20 cellular contexts compared by ENCODE assay signal in the genomic region with DNA sequence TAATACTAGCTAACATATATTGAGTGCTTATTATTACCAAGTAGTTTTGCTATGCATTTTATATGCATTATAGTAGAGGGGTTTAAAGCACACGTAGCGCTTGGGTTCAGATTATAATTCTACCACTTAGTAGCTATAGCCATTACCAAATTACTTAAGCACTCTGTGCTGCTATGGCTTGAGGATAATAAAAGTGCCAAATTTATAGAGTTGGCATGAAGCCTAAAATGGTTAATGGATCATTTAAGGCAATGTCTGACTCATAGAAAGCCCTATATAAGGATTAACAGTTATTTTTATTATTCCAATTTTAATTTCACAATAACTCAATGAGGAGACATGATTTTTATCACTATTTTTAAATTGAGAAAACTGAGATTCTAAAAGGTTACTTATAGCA.
"Had no signal": no experiment of that assay in that cellular context is flagged by ENCODE, and none has a peak within 500 bp of the region (broad histone marks: within the 10 kb centered on the region; RNA-seq: fewer than 3 reads in every experiment).

No MANE protein-coding gene starts in this region.

- H3K27ac Mint-ChIP-seq: activated B cell treated with CpG ODN at 0.5 μM for 24 hours; activated CD4-positive, alpha-beta T cell treated with anti-CD3 and anti-CD28 coated beads, Interleukin-2, amount 10 ng/mL, durations not matched to agents 7 days and 5 days; activated naive CD4-positive, alpha-beta T cell treated with anti-CD3 and anti-CD28 coated beads, Interleukin-2, amount 50 U/mL, for 24 hours; endodermal cell; memory B cell; naive thymus-derived CD4-positive, alpha-beta T cell; neural progenitor cell; progenitor cell of endocrine pancreas; stimulated activated naive CD8-positive, alpha-beta T cell treated with anti-CD3 and anti-CD28 coated beads, Interleukin-15, Interleukin-2, amounts not matched to agents 100 ng/mL and 50 ng/mL, for 24 hours had no signal

- H3K27ac ChIP-seq: ascending aorta, colonic mucosa, epithelial cell of prostate, neural progenitor cell, tibial nerve had no signal

- H3K36me3 Mint-ChIP-seq: activated naive CD4-positive, alpha-beta T cell treated with anti-CD3 and anti-CD28 coated beads, Interleukin-2, amount 50 U/mL, for 24 hours; memory B cell; naive thymus-derived CD4-positive, alpha-beta T cell; neural progenitor cell had no signal

- FAIRE-seq: urothelium cell line had no signal

- H3K4me1 ChIP-seq: ascending aorta, colonic mucosa, neural progenitor cell, tibial nerve had no signal

- H3K4me3 ChIP-seq: ascending aorta, colonic mucosa, mucosa of descending colon, neural progenitor cell, tibial nerve had no signal

- H3K9me3 Mint-ChIP-seq: activated B cell treated with CpG ODN at 0.5 μM for 24 hours; activated CD4-positive, alpha-beta T cell treated with anti-CD3 and anti-CD28 coated beads, Interleukin-2, amount 10 ng/mL, durations not matched to agents 7 days and 5 days; activated naive CD4-positive, alpha-beta T cell treated with anti-CD3 and anti-CD28 coated beads, Interleukin-2, amount 50 U/mL, for 24 hours; activated T-cell treated with anti-CD3 and anti-CD28 coated beads, Interleukin-2, amount 50 U/mL, for 4 hours; central memory CD8-positive, alpha-beta T cell; endodermal cell; memory B cell; neural progenitor cell; stimulated activated naive CD8-positive, alpha-beta T cell treated with anti-CD3 and anti-CD28 coated beads, Interleukin-15, Interleukin-2, amounts not matched to agents 100 ng/mL and 50 ng/mL, for 24 hours had no signal

- H3K4me1 Mint-ChIP-seq: activated B cell treated with CpG ODN at 0.5 μM for 24 hours; activated CD4-positive, alpha-beta T cell treated with anti-CD3 and anti-CD28 coated beads, Interleukin-2, amount 10 ng/mL, durations not matched to agents 7 days and 5 days; activated naive CD4-positive, alpha-beta T cell treated with anti-CD3 and anti-CD28 coated beads, Interleukin-2, amount 50 U/mL, for 24 hours; central memory CD8-positive, alpha-beta T cell; memory B cell; naive thymus-derived CD4-positive, alpha-beta T cell; neural progenitor cell had no signal

- DNase-seq: activated B cell treated with CpG ODN at 0.5 μM for 24 hours; activated CD4-positive, alpha-beta T cell treated with anti-CD3 and anti-CD28 coated beads, Interleukin-2, amount 10 ng/mL, durations not matched to agents 7 days and 5 days; activated CD8-positive, alpha-beta memory T cell treated with anti-CD3 and anti-CD28 coated beads, Interleukin-2, amount 50 U/mL, for 4 hours; activated effector memory CD4-positive, alpha-beta T cell treated with anti-CD3 and anti-CD28 coated beads, Interleukin-2, amount 50 U/mL, for 16 hours; activated T-cell treated with anti-CD3 and anti-CD28 coated beads, Interleukin-2, amount 50 U/mL, for 4 hours; colonic mucosa; endodermal cell; mucosa of descending colon; naive thymus-derived CD4-positive, alpha-beta T cell; right cardiac atrium had no signal

- H3K4me3 Mint-ChIP-seq: activated B cell treated with CpG ODN at 0.5 μM for 24 hours; activated CD4-positive, alpha-beta T cell treated with anti-CD3 and anti-CD28 coated beads, Interleukin-2, amount 10 ng/mL, durations not matched to agents 7 days and 5 days; activated naive CD4-positive, alpha-beta T cell treated with anti-CD3 and anti-CD28 coated beads, Interleukin-2, amount 50 U/mL, for 24 hours; activated T-cell treated with anti-CD3 and anti-CD28 coated beads, Interleukin-2, amount 50 U/mL, for 4 hours; central memory CD8-positive, alpha-beta T cell; endodermal cell; memory B cell; naive thymus-derived CD4-positive, alpha-beta T cell; neural progenitor cell; stimulated activated naive CD8-positive, alpha-beta T cell treated with anti-CD3 and anti-CD28 coated beads, Interleukin-15, Interleukin-2, amounts not matched to agents 100 ng/mL and 50 ng/mL, for 24 hours had no signal

- ATAC-seq: activated T-cell treated with anti-CD3 and anti-CD28 coated beads, Interleukin-2, amount 50 U/mL, for 4 hours; mucosa of descending colon; naive thymus-derived CD4-positive, alpha-beta T cell; right cardiac atrium had no signal

- H3K9me3 ChIP-seq: ascending aorta, colonic mucosa, mucosa of descending colon, tibial nerve had no signal

- H3K36me3 ChIP-seq: ascending aorta, colonic mucosa, neural progenitor cell, tibial nerve had no signal
